ENCODE assay signal across 1 cellular context in genomic region chr13:110455941-110456340, GRCh38.
A peak's percentile ranks its signal among the peaks of the same experiment; 100 is the strongest.
TF ChIP-seq lines count a peak whose summit lies in the region.

No MANE protein-coding gene starts in this region.

TF ChIP-seq in HepG2, 621 proteins besides CTCF, POLR2A, EP300 and RAD21 (continued from another document and continues in another):
- no peak for TF ChIP-seq ZBTB14 (CRISPR knock-in tag; IDR thresholded peaks at IDR 0.05)
- TF ChIP-seq SOX6 (IDR thresholded peaks at IDR 0.05) = no peak
- 0 out of 2 replicates have a peak, but pooled peaks have one; percentile 22 for TF ChIP-seq SOX6 (CRISPR knock-in tag; IDR thresholded peaks at IDR 0.05)
- TF ChIP-seq PRPF4 (IDR thresholded peaks at IDR 0.05; ENCODE audit: low read depth, low read length, poor library complexity, severe bottlenecking) = no peak
- TF ChIP-seq ETV5 (CRISPR knock-in tag; IDR thresholded peaks at IDR 0.05; ENCODE audit: borderline replicate concordance) = no peak; the same call in 1 of the 2 replicates
- TF ChIP-seq PCBP2 (optimal IDR thresholded peaks at IDR 0.05; ENCODE audit: low read depth, low read length, poor library complexity, severe bottlenecking) = no peak
- TF ChIP-seq ZNF737 (CRISPR knock-in tag; IDR thresholded peaks at IDR 0.05; ENCODE audit: borderline replicate concordance) = no peak
- 0 out of 2 replicates have a peak, but pooled peaks have one; percentile 31 for TF ChIP-seq HNF1B (CRISPR knock-in tag; IDR thresholded peaks at IDR 0.05)
- no peak for TF ChIP-seq ZBTB7B (CRISPR knock-in tag; IDR thresholded peaks at IDR 0.05)
- no peak for TF ChIP-seq SRY (CRISPR knock-in tag; IDR thresholded peaks at IDR 0.05)
- TF ChIP-seq ZBTB26 (CRISPR knock-in tag; IDR thresholded peaks at IDR 0.05; ENCODE audit: borderline replicate concordance) = no peak
- TF ChIP-seq FOXJ3 (CRISPR knock-in tag; IDR thresholded peaks at IDR 0.05; ENCODE audit: borderline replicate concordance) = no peak
- TF ChIP-seq TFDP1 (CRISPR knock-in tag; IDR thresholded peaks at IDR 0.05; ENCODE audit: borderline replicate concordance) = peak; percentile 77; the same call in 1 of the 2 replicates
- TF ChIP-seq RARA (CRISPR knock-in tag; IDR thresholded peaks at IDR 0.05) = no peak
- TF ChIP-seq ADNP (CRISPR knock-in tag; IDR thresholded peaks at IDR 0.05) = no peak
- TF ChIP-seq ZNF30 (CRISPR knock-in tag; IDR thresholded peaks at IDR 0.05) = no peak
- TF ChIP-seq REPIN1 (CRISPR knock-in tag; IDR thresholded peaks at IDR 0.05; ENCODE audit: borderline replicate concordance, low read depth) = no peak
- no peak for TF ChIP-seq RBFOX2 (IDR thresholded peaks at IDR 0.05; ENCODE audit: low read depth, low read length)
- TF ChIP-seq SATB2 (CRISPR knock-in tag; IDR thresholded peaks at IDR 0.05) = no peak
- no peak for TF ChIP-seq GZF1 (CRISPR knock-in tag; IDR thresholded peaks at IDR 0.05)
- TF ChIP-seq ZNF614 (CRISPR knock-in tag; IDR thresholded peaks at IDR 0.05; ENCODE audit: borderline replicate concordance) = peak; percentile 46; the same call in 1 of the 2 replicates
- TF ChIP-seq ZNF558 (CRISPR knock-in tag; IDR thresholded peaks at IDR 0.05; ENCODE audit: borderline replicate concordance) = no peak
- no peak for TF ChIP-seq ZC3H13 (CRISPR knock-in tag; IDR thresholded peaks at IDR 0.05)
- TF ChIP-seq ZNF121 (CRISPR knock-in tag; IDR thresholded peaks at IDR 0.05) = no peak
- TF ChIP-seq PRMT3 (CRISPR knock-in tag; IDR thresholded peaks at IDR 0.05; ENCODE audit: borderline replicate concordance, low read depth) = no peak
- TF ChIP-seq PATZ1 (CRISPR knock-in tag; IDR thresholded peaks at IDR 0.05) = peak; percentile 60; the same call in 1 of the 2 replicates
- TF ChIP-seq ZUFSP (CRISPR knock-in tag; IDR thresholded peaks at IDR 0.05; ENCODE audit: borderline replicate concordance) = no peak
- TF ChIP-seq PRDM10 (CRISPR knock-in tag; IDR thresholded peaks at IDR 0.05; ENCODE audit: low read depth) = no peak
- TF ChIP-seq NFIC (IDR thresholded peaks at IDR 0.05; ENCODE audit: low read length) = no peak
- TF ChIP-seq ARID5B (CRISPR knock-in tag; IDR thresholded peaks at IDR 0.05) = peak; percentile 54; the same call in 1 of the 2 replicates
- TF ChIP-seq PRDM4 (CRISPR knock-in tag; IDR thresholded peaks at IDR 0.05; ENCODE audit: borderline replicate concordance) = no peak
- no peak for TF ChIP-seq EHMT2 (IDR thresholded peaks at IDR 0.05; ENCODE audit: borderline replicate concordance, low read depth, low read length)
- TF ChIP-seq ZBTB3 (CRISPR knock-in tag; IDR thresholded peaks at IDR 0.05; ENCODE audit: borderline replicate concordance, low read depth) = no peak
- no peak for TF ChIP-seq CSRNP2 (CRISPR knock-in tag; conservative IDR thresholded peaks at IDR 0.05; ENCODE audit: low read depth)
- no peak for TF ChIP-seq ZNF761 (CRISPR knock-in tag; conservative IDR thresholded peaks at IDR 0.05)
